Comparison of ENCODE assay signal across 11 cellular contexts in the genomic region with DNA sequence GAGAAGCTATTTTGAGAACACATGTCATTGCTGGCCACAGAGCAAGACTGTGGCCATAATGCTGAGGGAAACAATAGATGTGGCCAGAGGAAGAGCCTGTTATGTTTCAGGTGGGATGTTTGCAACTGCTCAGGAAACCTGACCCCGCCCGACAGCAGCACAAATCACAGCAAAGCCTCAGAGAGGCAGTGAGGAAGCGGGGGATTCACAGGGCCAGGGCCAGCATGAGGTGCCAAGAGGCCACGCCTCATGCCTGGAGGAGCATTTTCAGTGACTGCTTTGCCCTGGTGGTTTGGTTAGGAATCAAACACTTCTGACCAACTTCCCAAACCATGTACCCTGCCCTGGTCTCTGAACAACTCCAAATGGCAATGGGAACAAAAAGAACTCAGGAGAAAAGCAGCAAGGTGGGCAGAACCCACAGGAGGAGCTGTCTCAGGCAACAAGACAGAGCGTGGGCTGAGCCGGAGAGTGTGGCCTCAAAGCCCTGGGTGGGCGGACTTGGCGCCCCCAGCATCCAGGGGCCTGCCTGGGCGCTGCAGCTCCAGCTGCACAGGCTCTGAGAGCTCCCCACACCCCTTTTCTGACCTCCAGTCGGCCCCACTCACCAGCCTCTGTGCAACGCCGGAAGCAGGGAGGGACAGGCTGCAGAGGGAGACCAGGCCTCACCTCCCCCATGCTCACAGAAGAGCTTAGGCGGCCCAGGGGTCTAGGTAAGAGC. TPM values are rescaled to one million over a fixed set of nuclear protein-coding genes. Genes with fewer than 3 reads are reported as not detected.
A peak's percentile ranks its signal among the peaks of the same experiment; 100 is the strongest.
DNase-seq lines count a peak whose midpoint lies in the region; ATAC-seq and TF ChIP-seq lines count a peak whose summit lies in the region.
"Had no signal": no experiment of that assay in that cellular context is flagged by ENCODE, and none has a peak within 500 bp of the region (broad histone marks: within the 10 kb centered on the region; RNA-seq: fewer than 3 reads in every experiment).

No MANE protein-coding gene starts in this region.

- no peak for DNase-seq in Right ventricle myocardium inferior (ENCODE audit: missing footprints)
- DNase-seq in cardiac septum (ENCODE audit: low spot score) = no peak
- DNase-seq in esophagus squamous epithelium (lab: John Stamatoyannopoulos, UW) = no peak
- DNase-seq in nephron progenitor cell = no peak
- DNase-seq in SHP77 (lab: John Stamatoyannopoulos, UW) = no peak
- DNase-seq in NCI-H2081 (lab: John Stamatoyannopoulos, UW) = no peak
- DNase-seq in occipital lobe (lab: John Stamatoyannopoulos, UW) = no peak
- no peak for DNase-seq in D341Med (ENCODE audit: low spot score)
- DNase-seq: activated B cell treated with CpG ODN at 0.5 μM for 24 hours, NCI-H1417 treated with DMSO at 0.1 percent for 48 hours had no signal

- no peaks in the 10 kb centered on the region for H3K27me3 Mint-ChIP-seq in nephron progenitor cell (ENCODE audit: low read depth, poor library complexity)
- H3K27me3 Mint-ChIP-seq: activated B cell treated with CpG ODN at 0.5 μM for 24 hours had no signal

- ATAC-seq in Right ventricle myocardium inferior = peak; percentile 59

- H3K27ac Mint-ChIP-seq in nephron progenitor cell = peak overlapping the region; percentile 97
- H3K27ac Mint-ChIP-seq: activated B cell treated with CpG ODN at 0.5 μM for 24 hours had no signal

- peaks cover 64% of the 10 kb centered on the region for H3K4me1 Mint-ChIP-seq in nephron progenitor cell

- H3K27ac ChIP-seq in esophagus squamous epithelium = peak overlapping the region; percentile 48 to 85 (median 66)
- H3K27ac ChIP-seq: C4-2B had no signal

- TF ChIP-seq POLR2A in esophagus squamous epithelium (IDR thresholded peaks at IDR 0.05) = no peak

- 43 to 45% methylated on average over 10 of the region's 13 CpGs for WGBS in esophagus squamous epithelium, 2 donors

- no peaks in the 10 kb centered on the region for H3K9me3 Mint-ChIP-seq in nephron progenitor cell
- H3K9me3 Mint-ChIP-seq: activated B cell treated with CpG ODN at 0.5 μM for 24 hours had no signal

- TF ChIP-seq CTCF in esophagus squamous epithelium (IDR thresholded peaks at IDR 0.05) (peak in 2 of 6 experiments; percentile 13 to 30), nephron progenitor cell (IDR thresholded peaks at IDR 0.05) (no peak)

- no peaks in the 10 kb centered on the region for H3K9me3 ChIP-seq in esophagus squamous epithelium

- intact Hi-C loops in Right ventricle myocardium inferior (cut with DNase I) (no loop called here), cardiac septum (cut with DNase I) (loop anchor here (2.0 kb wide), 1 partner anchor 13 kb away; no protein-coding TSS in a partner anchor), esophagus squamous epithelium (cut with DNase I) (no loop called here)

- peaks cover 0 to 87% (median 0%) of the 10 kb centered on the region in 3 donors for H3K36me3 ChIP-seq in esophagus squamous epithelium

- peaks cover 46% of the 10 kb centered on the region for H3K36me3 Mint-ChIP-seq in nephron progenitor cell (ENCODE audit: low read depth)

- H3K27me3 ChIP-seq in esophagus squamous epithelium = no peaks in the 10 kb centered on the region

- peaks cover 5 to 56% (median 40%) of the 10 kb centered on the region in 3 donors for H3K4me1 ChIP-seq in esophagus squamous epithelium

- H3K4me3 Mint-ChIP-seq in nephron progenitor cell = peak overlapping the region; percentile 35
- H3K4me3 Mint-ChIP-seq: activated B cell treated with CpG ODN at 0.5 μM for 24 hours had no signal

- no peak overlapping the region for H3K4me3 ChIP-seq in esophagus squamous epithelium

RNA-seq across cellular contexts. Expression of a gene that starts 20.6 kb away (rescaled TPM):
- total RNA-seq in Right ventricle myocardium inferior = 22.7 TPM
- 15.0 TPM for total RNA-seq in cardiac septum
- total RNA-seq in esophagus squamous epithelium = 10 to 100 TPM in 1 of 4 donors, 1 to 10 TPM in 3; 2.1 to 14.1 (median 5.9) TPM
- 3.1 TPM for total RNA-seq in occipital lobe

RNA-seq across cellular contexts. Expression of a gene that starts 33.7 kb away (rescaled TPM):
- 14.3 TPM for total RNA-seq in Right ventricle myocardium inferior
- 19.8 TPM for total RNA-seq in cardiac septum
- 10 to 100 TPM; 42.3 to 70.5 (median 53.2) TPM for total RNA-seq in esophagus squamous epithelium
- total RNA-seq in occipital lobe = 15.8 TPM

RNA-seq across cellular contexts. Expression of a gene that starts 45.5 kb away (rescaled TPM):
- total RNA-seq in Right ventricle myocardium inferior (24.1 TPM), cardiac septum (28.8 TPM), esophagus squamous epithelium (10 to 100 TPM; 14.9 to 55.7 (median 22.7) TPM), occipital lobe (20.7 TPM)

RNA-seq across cellular contexts. Expression of a gene that starts 50.4 kb away (rescaled TPM):
- 3.2 TPM for total RNA-seq in Right ventricle myocardium inferior
- total RNA-seq in cardiac septum = 0.32 TPM
- 1 to 10 TPM; 1.1 to 4.0 (median 2.0) TPM for total RNA-seq in esophagus squamous epithelium
- total RNA-seq in occipital lobe = 25.0 TPM
- total RNA-seq: activated B cell treated with CpG ODN at 0.5 μM for 24 hours had no signal
